ENCODE assay signal across 14 cellular contexts in the genomic region with DNA sequence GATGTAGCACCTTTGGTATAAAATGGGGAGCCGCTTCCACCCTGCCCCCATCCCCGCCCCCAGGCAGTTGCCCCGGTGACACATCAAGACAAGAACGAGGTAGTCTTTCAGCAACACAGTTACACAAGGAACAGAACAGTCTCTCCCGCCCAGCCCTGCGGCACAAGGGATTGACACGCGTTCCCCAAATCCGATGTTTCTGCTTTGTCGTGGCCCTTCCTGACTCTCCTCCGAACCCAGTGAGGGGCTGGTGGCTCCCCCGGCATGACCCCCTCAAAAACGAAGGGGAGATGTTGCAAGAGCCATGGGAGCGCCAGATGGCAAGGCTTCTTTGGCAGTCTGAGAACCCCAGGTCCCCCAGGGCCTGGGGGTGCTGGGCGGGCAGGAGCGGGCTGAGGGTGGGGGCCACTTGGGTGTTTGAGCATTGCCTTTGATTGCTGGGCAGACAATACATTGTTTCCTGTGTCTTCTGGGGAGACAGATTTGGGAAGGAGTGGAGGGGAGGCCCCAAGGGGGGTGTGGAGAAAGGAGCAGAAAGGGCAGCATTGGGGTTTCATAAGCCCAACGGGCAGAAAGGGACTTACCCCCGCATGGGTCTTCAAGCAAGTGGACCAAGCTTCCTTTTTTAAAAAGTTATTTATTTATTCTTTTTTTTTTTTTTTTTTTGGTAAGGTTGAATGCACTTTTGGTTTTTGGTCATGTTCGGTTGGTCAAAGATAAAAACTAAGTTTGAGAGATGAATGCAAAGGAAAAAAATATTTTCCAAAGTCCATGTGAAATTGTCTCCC. TPM values are rescaled to one million over a fixed set of nuclear protein-coding genes. Genes with fewer than 3 reads are reported as not detected.
DNase-seq lines count a peak whose midpoint lies in the region; ATAC-seq and TF ChIP-seq lines count a peak whose summit lies in the region.
"Had no signal": no experiment of that assay in that cellular context is flagged by ENCODE, and none has a peak within 500 bp of the region (broad histone marks: within the 10 kb centered on the region; RNA-seq: fewer than 3 reads in every experiment).

No MANE protein-coding gene starts in this region.

- no peak for ATAC-seq in stimulated activated effector memory CD8-positive, alpha-beta T cell treated with anti-CD3 and anti-CD28 coated beads, Interleukin-12 subunit alpha, Interleukin-12 subunit beta, amount 100 ng/mL, for 72 hours
- ATAC-seq in HG02870 (IDR thresholded peaks at IDR 0.05; ENCODE audit: unreplicated experiment), result no peak
- no peak for ATAC-seq in HG03196 (IDR thresholded peaks at IDR 0.05; ENCODE audit: unreplicated experiment)

- H3K27ac ChIP-seq in DOHH2 (ENCODE audit: low read depth, low read length), result peak overlapping the region; percentile 49
- H3K27ac ChIP-seq in PC-9, result no peak overlapping the region

- H3K9me3 ChIP-seq in DOHH2 (ENCODE audit: control insufficient read depth, insufficient read depth, low read length), result no peaks in the 10 kb centered on the region
- no peaks in the 10 kb centered on the region for H3K9me3 ChIP-seq in PC-9 (ENCODE audit: insufficient read depth, low read depth)

- H3K36me3 ChIP-seq in DOHH2 (ENCODE audit: control insufficient read depth, low read length) (no peaks in the 10 kb centered on the region), PC-9 (ENCODE audit: low read depth) (no peaks in the 10 kb centered on the region)

- POLR2A ChIA-PET in PC-9 (lab: Charles Lee; ENCODE audit: unreplicated experiment), result no interaction called here

- no peaks in the 10 kb centered on the region for H3K9me3 Mint-ChIP-seq in stimulated activated effector memory CD8-positive, alpha-beta T cell treated with anti-CD3 and anti-CD28 coated beads, Interleukin-12 subunit alpha, Interleukin-12 subunit beta, amount 100 ng/mL, for 72 hours
- H3K9me3 Mint-ChIP-seq: activated CD4-positive, alpha-beta memory T cell treated with anti-CD3 and anti-CD28 coated beads for 36 hours; brain had no signal

- H3K79me2 ChIP-seq in DOHH2 (ENCODE audit: control insufficient read depth, low read length) (no peaks in the 10 kb centered on the region), PC-9 (ENCODE audit: low read depth) (no peaks in the 10 kb centered on the region)

- no peaks in the 10 kb centered on the region for H3K36me3 Mint-ChIP-seq in stimulated activated effector memory CD8-positive, alpha-beta T cell treated with anti-CD3 and anti-CD28 coated beads, Interleukin-12 subunit alpha, Interleukin-12 subunit beta, amount 100 ng/mL, for 72 hours
- H3K36me3 Mint-ChIP-seq: activated CD4-positive, alpha-beta memory T cell treated with anti-CD3 and anti-CD28 coated beads for 36 hours had no signal

- H3K27me3 ChIP-seq in DOHH2 (ENCODE audit: control insufficient read depth, low read length), result no peaks in the 10 kb centered on the region
- H3K27me3 ChIP-seq in PC-9 (ENCODE audit: insufficient read depth, low read depth), result no peaks in the 10 kb centered on the region

- H3K4me2 ChIP-seq in DOHH2 (ENCODE audit: low read length), result peak overlapping the region; percentile 73
- peak overlapping the region; percentile 66 for H3K4me2 ChIP-seq in PC-9

- H2AFZ ChIP-seq in PC-9, result no peak overlapping the region

- peak; percentile 45 to 71 for DNase-seq in PC-9
- peak; percentile 78 for DNase-seq in fibroblast of villous mesenchyme (ENCODE audit: low read depth)
- DNase-seq in putamen (ENCODE audit: low spot score), result peak; percentile 75
- DNase-seq in NCI-H146 treated with DMSO at 0.1 percent for 48 hours (lab: John Stamatoyannopoulos, UW; ENCODE audit: unreplicated experiment), result no peak
- no peak for DNase-seq in stimulated activated effector memory CD8-positive, alpha-beta T cell treated with anti-CD3 and anti-CD28 coated beads, Interleukin-12 subunit alpha, Interleukin-12 subunit beta, amount 100 ng/mL, for 72 hours (ENCODE audit: low spot score in 2 of 2)
- DNase-seq: activated CD4-positive, alpha-beta memory T cell treated with anti-CD3 and anti-CD28 coated beads for 36 hours; DMS153; stimulated activated CD4-positive, alpha-beta T cell treated with anti-CD3 and anti-CD28 coated beads, Interleukin-4, amount 100 ng/mL, for 4 hours had no signal

- H4K20me1 ChIP-seq in DOHH2 (ENCODE audit: control insufficient read depth, insufficient read depth, low read depth, low read length), result no peaks in the 10 kb centered on the region
- H4K20me1 ChIP-seq in PC-9 (ENCODE audit: insufficient read depth), result no peaks in the 10 kb centered on the region

- no peak overlapping the region for H3K4me3 Mint-ChIP-seq in stimulated activated effector memory CD8-positive, alpha-beta T cell treated with anti-CD3 and anti-CD28 coated beads, Interleukin-12 subunit alpha, Interleukin-12 subunit beta, amount 100 ng/mL, for 72 hours
- H3K4me3 Mint-ChIP-seq: activated CD4-positive, alpha-beta memory T cell treated with anti-CD3 and anti-CD28 coated beads for 36 hours; brain had no signal

- BruUV-seq in PC-9 (replicated peaks; lab: Mats Ljungman, UMichigan), result no TSS peak

- H3K9me2 ChIP-seq in DOHH2 (replicated peaks; ENCODE audit: control insufficient read depth, low read length), result no peaks in the 10 kb centered on the region
- H3K9me2 ChIP-seq in PC-9 (ENCODE audit: insufficient read depth), result no peaks in the 10 kb centered on the region

- peaks cover 17% of the 10 kb centered on the region for H3K4me1 Mint-ChIP-seq in stimulated activated effector memory CD8-positive, alpha-beta T cell treated with anti-CD3 and anti-CD28 coated beads, Interleukin-12 subunit alpha, Interleukin-12 subunit beta, amount 100 ng/mL, for 72 hours

- H3F3A ChIP-seq in DOHH2 (ENCODE audit: control insufficient read depth, insufficient read depth) (peaks cover 2% of the 10 kb centered on the region; the same call in 1 of the 2 replicates), PC-9 (ENCODE audit: insufficient read depth, low read depth) (no peaks in the 10 kb centered on the region)

- H3K4me1 ChIP-seq in DOHH2 (ENCODE audit: control insufficient read depth, low read length) (peaks cover 32% of the 10 kb centered on the region), PC-9 (replicated peaks; ENCODE audit: insufficient read depth) (peaks cover 14% of the 10 kb centered on the region)

- CTCF ChIA-PET in PC-9 (lab: Charles Lee), result interaction anchor here (0.7 kb wide), 1 partner anchor 252 kb away, joined by 3 read pairs; no protein-coding TSS in a partner anchor

- intact Hi-C loops in PC-9 (cut with micrococcal nuclease; ENCODE audit: unreplicated experiment), result no loop called here

- TF ChIP-seq CTCF in DOHH2 (IDR thresholded peaks at IDR 0.05; ENCODE audit: low read depth, low read length, poor library complexity, severe bottlenecking) (no peak), PC-9 (conservative IDR thresholded peaks at IDR 0.05) (no peak), fibroblast of villous mesenchyme (IDR thresholded peaks at IDR 0.05; ENCODE audit: insufficient read depth, low read depth, low read length) (no peak)

- no peak overlapping the region for H3K27ac Mint-ChIP-seq in stimulated activated effector memory CD8-positive, alpha-beta T cell treated with anti-CD3 and anti-CD28 coated beads, Interleukin-12 subunit alpha, Interleukin-12 subunit beta, amount 100 ng/mL, for 72 hours
- H3K27ac Mint-ChIP-seq: activated CD4-positive, alpha-beta memory T cell treated with anti-CD3 and anti-CD28 coated beads for 36 hours had no signal

- H3K4me3 ChIP-seq in DOHH2 (ENCODE audit: low read length) (peak overlapping the region; percentile 52), PC-9 (no peak overlapping the region), fibroblast of villous mesenchyme (ENCODE audit: low read depth, low read length) (no peak overlapping the region)

RNA-seq across cellular contexts. Expression of gene COL1A1, which starts 16.6 kb away (rescaled TPM):
- total RNA-seq in PC-9 (2021), result 20.7 and 29.5 TPM in 2 replicates
- total RNA-seq in fibroblast of villous mesenchyme, result 2,749 and 5,894 TPM in 2 replicates

RNA-seq across cellular contexts. Expression of gene SGCA, which starts 19.0 kb away (rescaled TPM):
- not detected in 2 replicates for total RNA-seq in PC-9 (2021)
- 0.32 TPM in 1 of 2 replicates, not detected in the other for total RNA-seq in fibroblast of villous mesenchyme
- total RNA-seq: HT1080, kidney epithelial cell had no signal

RNA-seq across cellular contexts. Expression of gene PPP1R9B, which starts 34.3 kb away (rescaled TPM):
- total RNA-seq in PC-9 (2021) (34.0 and 35.8 TPM in 2 replicates), fibroblast of villous mesenchyme (38.7 and 47.1 TPM in 2 replicates)

RNA-seq across cellular contexts. Expression of gene SAMD14, which starts 54.8 kb away (rescaled TPM):
- total RNA-seq in PC-9 (2021) (0.17 and 0.73 TPM in 2 replicates), fibroblast of villous mesenchyme (4.7 and 5.8 TPM in 2 replicates)
- total RNA-seq: HT1080 had no signal

Comparison
In these comparisons a context has a peak if more than half of its experiments do, and no peak if none do; other contexts are left out.
1. DNase-seq: peak in PC-9 (2 of 2), fibroblast of villous mesenchyme (single experiment) and putamen (single experiment); none in NCI-H146 treated with DMSO at 0.1 percent for 48 hours (single experiment) and stimulated activated effector memory CD8-positive, alpha-beta T cell treated with anti-CD3 and anti-CD28 coated beads, Interleukin-12 subunit alpha, Interleukin-12 subunit beta, amount 100 ng/mL, for 72 hours (0 of 2).
2. RNA of gene COL1A1, which starts 16.6 kb away (total RNA-seq): 2,749 to 5,894 TPM in fibroblast of villous mesenchyme; 20.7 to 29.5 TPM in PC-9; every median in the first group is over 10 times any median in the second.